9 cellular contexts compared by ENCODE assay signal in genomic region chr7:92766461-92767003, GRCh38.
DNase-seq lines count a peak whose midpoint lies in the region; FAIRE-seq and TF ChIP-seq lines count a peak whose summit lies in the region.
"Had no signal": no experiment of that assay in that cellular context is flagged by ENCODE, and none has a peak within 500 bp of the region (broad histone marks: within the 10 kb centered on the region; RNA-seq: fewer than 3 reads in every experiment).

No MANE protein-coding gene starts in this region.

- H3K4me1 ChIP-seq in ACC112 (ENCODE audit: control insufficient read depth, insufficient read depth, low read length, unreplicated experiment) (peaks cover 84% of the 10 kb centered on the region), HUES48 (ENCODE audit: control insufficient read depth, insufficient read depth, low read length) (peaks cover 88% of the 10 kb centered on the region), ascending aorta (peaks cover 10 to 12% of the 10 kb centered on the region in 2 donors), keratinocyte (ENCODE audit: control insufficient read depth, extremely low read depth, insufficient read depth, low read length) (peaks cover 64% of the 10 kb centered on the region), testis (no peaks in the 10 kb centered on the region)

- DNase-seq in ascending aorta (ENCODE audit: low spot score in 2 of 2) (no peak), keratinocyte (ENCODE audit: low read depth, low spot score) (no peak), hypothalamus (lab: John Stamatoyannopoulos, UW) (no peak), testis (no peak), NCI-H446 treated with DMSO at 0.1 percent for 48 hours (lab: John Stamatoyannopoulos, UW) (no peak), NCI-H2107 treated with DMSO at 0.1 percent for 48 hours (lab: John Stamatoyannopoulos, UW; ENCODE audit: unreplicated experiment) (no peak)
- DNase-seq: T-helper 9 cell had no signal

- no peaks in the 10 kb centered on the region for H3K27me3 ChIP-seq in ACC112 (ENCODE audit: insufficient read depth, low read length)
- no peaks in the 10 kb centered on the region for H3K27me3 ChIP-seq in HUES48 (ENCODE audit: control insufficient read depth, insufficient read depth, low read length)
- H3K27me3 ChIP-seq in ascending aorta: no peaks in the 10 kb centered on the region
- no peaks in the 10 kb centered on the region for H3K27me3 ChIP-seq in keratinocyte (ENCODE audit: control insufficient read depth, extremely low read depth, insufficient read depth, low read length)
- no peaks in the 10 kb centered on the region for H3K27me3 ChIP-seq in testis

- H3K27ac ChIP-seq in ACC112 (ENCODE audit: low read depth, low read length) (peak overlapping the region; percentile 94), HUES48 (ENCODE audit: low read depth, low read length) (peak overlapping the region; percentile 7), ascending aorta (peak overlapping the region; percentile 3 to 48), keratinocyte (ENCODE audit: control insufficient read depth, insufficient read depth, low read length) (peak overlapping the region; percentile 93), testis (no peak overlapping the region)

- intact Hi-C loops in ascending aorta (cut with DNase I): no loop called here
- intact Hi-C loops in testis (cut with DNase I; ENCODE audit: low total_unique reads): no loop called here

- no peaks in the 10 kb centered on the region for H3K36me3 ChIP-seq in ACC112 (ENCODE audit: insufficient read depth, low read length)
- no peaks in the 10 kb centered on the region for H3K36me3 ChIP-seq in HUES48 (ENCODE audit: control insufficient read depth, insufficient read depth, low read length)
- no peaks in the 10 kb centered on the region for H3K36me3 ChIP-seq in ascending aorta
- peaks cover 1 to 4% of the 10 kb centered on the region in 2 experiments for H3K36me3 ChIP-seq in keratinocyte (ENCODE audit: control insufficient read depth in 2 of 2, extremely low read depth in 1 of 2, insufficient read depth in 2 of 2, low read length in 2 of 2)
- H3K36me3 ChIP-seq in testis (ENCODE audit: low read depth, missing control alignments): no peaks in the 10 kb centered on the region

- TF ChIP-seq POLR2A in testis (IDR thresholded peaks at IDR 0.05): no peak

- peaks cover 3% of the 10 kb centered on the region for H4K20me1 ChIP-seq in keratinocyte (ENCODE audit: control insufficient read depth, extremely low read depth, insufficient read depth, low read length)

- TF ChIP-seq CTCF in ascending aorta (IDR thresholded peaks at IDR 0.05): no peak
- TF ChIP-seq CTCF in keratinocyte (optimal IDR thresholded peaks at IDR 0.05 in 1 of 3, IDR thresholded peaks at IDR 0.05 in 1 of 3, conservative IDR thresholded peaks at IDR 0.05 in 1 of 3; ENCODE audit: extremely low read depth in 1 of 3, insufficient read depth in 2 of 3, low read length in 3 of 3): no peak
- TF ChIP-seq CTCF in testis (IDR thresholded peaks at IDR 0.05): no peak

- no peak overlapping the region for H2AFZ ChIP-seq in ACC112 (ENCODE audit: low read length, unreplicated experiment)
- no peak overlapping the region for H2AFZ ChIP-seq in keratinocyte (ENCODE audit: control insufficient read depth, low read length)

- H3K9me3 ChIP-seq in HUES48 (ENCODE audit: control insufficient read depth, insufficient read depth, low read length): no peaks in the 10 kb centered on the region
- H3K9me3 ChIP-seq in ascending aorta: no peaks in the 10 kb centered on the region
- H3K9me3 ChIP-seq in keratinocyte (ENCODE audit: control insufficient read depth, low read depth, low read length): no peaks in the 10 kb centered on the region
- H3K9me3 ChIP-seq in testis: no peaks in the 10 kb centered on the region

- 26 to 27% methylated on average over 3 of the region's 3 CpGs for WGBS in testis, 2 donors

- H3K79me2 ChIP-seq in ACC112 (ENCODE audit: control insufficient read depth, insufficient read depth, low read length, unreplicated experiment) (peaks cover 60% of the 10 kb centered on the region), keratinocyte (ENCODE audit: control insufficient read depth, insufficient read depth, low read length) (peaks cover 82% of the 10 kb centered on the region)

- H3K9ac ChIP-seq in HUES48 (ENCODE audit: low read depth, low read length): no peak overlapping the region
- peak overlapping the region; percentile 61 for H3K9ac ChIP-seq in keratinocyte (ENCODE audit: control insufficient read depth, extremely low read depth, insufficient read depth, low read length)

- dilution Hi-C loops in keratinocyte (cut with MboI; ENCODE audit: extremely low pct_ligation_motif_present, low sequenced_read_pairs): no loop called here

- FAIRE-seq in keratinocyte (lab: Jason Lieb, UNC): peak; percentile 49

- H3K4me3 ChIP-seq in ACC112 (ENCODE audit: low read depth, low read length) (peak overlapping the region; percentile 15; the same call in 1 of the 2 replicates), HUES48 (ENCODE audit: low read depth, low read length) (no peak overlapping the region), ascending aorta (no peak overlapping the region), keratinocyte (ENCODE audit: control insufficient read depth in 2 of 3, extremely low read depth in 1 of 3, insufficient read depth in 2 of 3, low read depth in 1 of 3, low read length in 3 of 3) (peak overlapping the region in 2 of 3 experiments; percentile 11 to 12), testis (no peak overlapping the region)

- H3K4me2 ChIP-seq in keratinocyte (ENCODE audit: control insufficient read depth, extremely low read depth, insufficient read depth, low read depth, low read length): peak overlapping the region; percentile 80

- H3K9me1 ChIP-seq in keratinocyte (ENCODE audit: control insufficient read depth, extremely low read depth, insufficient read depth, low read length): no peaks in the 10 kb centered on the region

Comparison
In these comparisons a context has a peak if more than half of its experiments do, and no peak if none do; other contexts are left out.
1. H3K27ac ChIP-seq: peak in ACC112 (single experiment), HUES48 (single experiment), ascending aorta (2 of 2) and keratinocyte (single experiment); none in testis (0 of 2).
2. H3K4me3 ChIP-seq: peak in ACC112 (single experiment) and keratinocyte (2 of 3); none in HUES48 (single experiment), ascending aorta (0 of 2) and testis (0 of 2).